ENCODE assay signal across 18 cellular contexts in the genomic region with DNA sequence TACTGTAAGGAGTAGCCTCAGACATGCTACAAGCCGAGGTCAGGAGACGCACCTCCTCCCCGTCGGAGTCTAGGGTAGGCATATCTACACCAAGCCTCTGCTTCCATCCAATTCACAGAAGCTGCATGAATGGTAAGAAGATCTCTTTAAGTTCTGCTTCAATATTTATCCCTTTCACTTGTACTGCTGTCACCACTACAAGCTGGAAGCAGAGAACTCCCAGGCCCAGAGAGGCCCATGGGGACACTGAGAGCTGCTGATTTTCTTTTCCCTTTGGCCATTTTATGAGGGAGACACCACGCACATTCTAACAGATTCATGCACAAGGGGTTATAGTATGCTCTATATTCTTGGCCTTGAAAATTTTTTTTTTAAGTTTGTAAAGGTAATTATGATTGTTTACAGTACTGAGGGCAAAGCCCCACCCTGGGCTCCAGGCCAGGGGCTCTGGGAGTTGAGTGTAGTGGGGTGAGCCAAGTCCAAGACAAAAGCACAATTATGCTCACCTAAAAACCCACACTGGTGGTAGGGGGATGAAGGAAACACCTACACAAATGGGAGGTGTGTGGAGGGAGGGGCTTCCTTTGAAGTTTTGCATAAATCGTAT.
DNase-seq lines count a peak whose midpoint lies in the region; ATAC-seq and TF ChIP-seq lines count a peak whose summit lies in the region.
"Had no signal": no experiment of that assay in that cellular context is flagged by ENCODE, and none has a peak within 500 bp of the region (broad histone marks: within the 10 kb centered on the region; RNA-seq: fewer than 3 reads in every experiment).

No MANE protein-coding gene starts in this region.

- peaks cover 64% of the 10 kb centered on the region for H3K4me1 ChIP-seq in DND-41 (ENCODE audit: insufficient read depth, low read length)
- peaks cover 0 to 50% (median 9%) of the 10 kb centered on the region in 3 donors for H3K4me1 ChIP-seq in esophagus squamous epithelium
- H3K4me1 ChIP-seq in psoas muscle = no peaks in the 10 kb centered on the region
- H3K4me1 ChIP-seq: gastrocnemius medialis, tibial nerve had no signal

- TF ChIP-seq CTCF in 22Rv1 (IDR thresholded peaks at IDR 0.05) = no peak
- no peak for TF ChIP-seq CTCF in DND-41 (IDR thresholded peaks at IDR 0.05; ENCODE audit: borderline replicate concordance, extremely low read depth, low read length, poor library complexity, severe bottlenecking)
- no peak for TF ChIP-seq CTCF in esophagus squamous epithelium (IDR thresholded peaks at IDR 0.05)
- TF ChIP-seq CTCF in psoas muscle (IDR thresholded peaks at IDR 0.05) = no peak

- no peak overlapping the region for H3K4me2 ChIP-seq in DND-41 (ENCODE audit: insufficient read depth, low read length)

- no peaks in the 10 kb centered on the region for H3K9me3 ChIP-seq in DND-41 (ENCODE audit: insufficient read depth, low read length, severe bottlenecking)
- no peaks in the 10 kb centered on the region for H3K9me3 ChIP-seq in esophagus squamous epithelium
- no peaks in the 10 kb centered on the region for H3K9me3 ChIP-seq in psoas muscle
- H3K9me3 ChIP-seq: gastrocnemius medialis, tibial nerve had no signal

- peak overlapping the region; percentile 32 for H3K27ac ChIP-seq in 22Rv1
- H3K27ac ChIP-seq in DND-41 (ENCODE audit: low read length) = peak overlapping the region; percentile 86
- H3K27ac ChIP-seq in esophagus squamous epithelium = peak overlapping the region in 3 of 4 donors; percentile 84 to 89 (median 88)
- no peak overlapping the region for H3K27ac ChIP-seq in psoas muscle
- H3K27ac ChIP-seq: gastrocnemius medialis had no signal

- no peak overlapping the region; the same call in 1 of the 2 replicates for H3K9ac ChIP-seq in DND-41 (ENCODE audit: low read depth, low read length)

- WGBS in esophagus squamous epithelium, 2 donors = 76 to 80% methylated on average over 6 of the region's 6 CpGs
- WGBS in psoas muscle, 3 donors = 86 to 88% (median 86%) methylated on average over 6 of the region's 6 CpGs

- H3K79me2 ChIP-seq in DND-41 (ENCODE audit: insufficient read depth, low read length) = no peaks in the 10 kb centered on the region

- DNase-seq in DND-41 (no peak), NCI-H69 (lab: John Stamatoyannopoulos, UW) (peak; percentile 74), esophagus squamous epithelium (lab: John Stamatoyannopoulos, UW) (no peak), psoas muscle (no peak), glomerular visceral epithelial cell (ENCODE audit: extremely low spot score) (no peak)
- DNase-seq: activated CD4-positive, alpha-beta T cell treated with anti-CD3 and anti-CD28 coated beads, Interleukin-2, amount 50 U/mL, for 48 hours; activated gamma-delta T cell treated with Interleukin-2 at 50 U/mL for 16 hours; CD4-positive, alpha-beta T cell; gastrocnemius medialis; kidney; NCI-H1436 treated with DMSO at 0.1 percent for 48 hours; stimulated activated naive CD4-positive, alpha-beta T cell treated with Interleukin-2 at 50 U/mL for 16 hours had no signal

- H3K36me3 ChIP-seq in DND-41 (ENCODE audit: insufficient read depth, low read length) (no peaks in the 10 kb centered on the region), esophagus squamous epithelium (no peaks in the 10 kb centered on the region), psoas muscle (ENCODE audit: insufficient read depth in 1 of 2, low read depth in 1 of 2) (no peaks in the 10 kb centered on the region)
- H3K36me3 ChIP-seq: gastrocnemius medialis, tibial nerve had no signal

- intact Hi-C loops in esophagus squamous epithelium (cut with DNase I) = no loop called here
- intact Hi-C loops in psoas muscle (cut with DNase I) = loop anchor here in 1 of 2 donors (10.0 kb wide), 1 partner anchor 125 kb away; no protein-coding TSS in a partner anchor

- H4K20me1 ChIP-seq in DND-41 (ENCODE audit: insufficient read depth, low read length) = no peaks in the 10 kb centered on the region

- H3K27me3 ChIP-seq in DND-41 (ENCODE audit: insufficient read depth, low read length, poor library complexity) (no peaks in the 10 kb centered on the region), esophagus squamous epithelium (no peaks in the 10 kb centered on the region), psoas muscle (ENCODE audit: insufficient read depth in 3 of 3, low read length in 2 of 3) (no peaks in the 10 kb centered on the region)
- H3K27me3 ChIP-seq: gastrocnemius medialis, tibial nerve had no signal

- no peak for ATAC-seq in DND-41 (ENCODE audit: insufficient read depth, low read depth)
- ATAC-seq in HG03378 (IDR thresholded peaks at IDR 0.05; ENCODE audit: unreplicated experiment) = no peak
- ATAC-seq in psoas muscle = no peak
- no peak for ATAC-seq in activated CD4-positive, CD25-positive, alpha-beta regulatory T cell treated with anti-CD3 and anti-CD28 coated beads, Interleukin-2, amount 50 U/mL, for 24 hours
- ATAC-seq: esophagus mucosa, gastrocnemius medialis, SK-N-SH treated with all-trans-retinoic acid at 6 μM for 48 hours had no signal

- H3K4me3 ChIP-seq in DND-41 (ENCODE audit: low read depth in 1 of 2, low read length in 2 of 2) = no peak overlapping the region
- no peak overlapping the region for H3K4me3 ChIP-seq in esophagus squamous epithelium
- H3K4me3 ChIP-seq in psoas muscle = no peak overlapping the region
- H3K4me3 ChIP-seq: gastrocnemius medialis, tibial nerve had no signal

- TF ChIP-seq POLR2A in esophagus squamous epithelium (IDR thresholded peaks at IDR 0.05) = no peak

- H2AFZ ChIP-seq in DND-41 (ENCODE audit: low read depth, low read length) = no peak overlapping the region
